8 cellular contexts compared by ENCODE assay signal in genomic region chr7:74480861-74481417, GRCh38. TPM values are rescaled to one million over a fixed set of nuclear protein-coding genes. Genes with fewer than 3 reads are reported as not detected.
DNase-seq lines count a peak whose midpoint lies in the region; ATAC-seq and TF ChIP-seq lines count a peak whose summit lies in the region.

No MANE protein-coding gene starts in this region.

- DNase-seq in HT-29 (ENCODE audit: low spot score), result peak; percentile 80
- DNase-seq in breast epithelium (ENCODE audit: low spot score in 2 of 2), result peak in 1 of 2 donors; percentile 70
- DNase-seq in left kidney (ENCODE audit: low read depth, low spot score), result peak; percentile 66
- peak in 1 of 2 donors; percentile 86 for DNase-seq in suprapubic skin (ENCODE audit: low spot score in 2 of 2)

- 22% methylated on average over 16 of the region's 16 CpGs for WGBS in suprapubic skin

- ATAC-seq in HG03097 (IDR thresholded peaks at IDR 0.05; ENCODE audit: low FRiP score, unreplicated experiment), result no peak
- ATAC-seq in HG03521 (IDR thresholded peaks at IDR 0.05; ENCODE audit: unreplicated experiment), result no peak
- ATAC-seq in GM19395 (IDR thresholded peaks at IDR 0.05; ENCODE audit: unreplicated experiment), result no peak
- no peak for ATAC-seq in GM18873 (IDR thresholded peaks at IDR 0.05; ENCODE audit: low FRiP score, unreplicated experiment)

- H3K4me3 ChIP-seq in breast epithelium (peak overlapping the region; percentile 45 to 66 (median 45)), suprapubic skin (peak overlapping the region; percentile 50)

- intact Hi-C loops in breast epithelium (cut with DNase I; ENCODE audit: low total_unique reads), result loop anchor here (5.0 kb wide), 1 partner anchor 176 kb away; the partner anchor contains the start of gene GTF2I

- H3K27me3 ChIP-seq in breast epithelium (no peaks in the 10 kb centered on the region), suprapubic skin (no peaks in the 10 kb centered on the region)

- no peak for TF ChIP-seq EP300 in suprapubic skin (IDR thresholded peaks at IDR 0.05)

- H3K36me3 ChIP-seq in breast epithelium (no peaks in the 10 kb centered on the region), suprapubic skin (no peaks in the 10 kb centered on the region)

- TF ChIP-seq CTCF in breast epithelium (IDR thresholded peaks at IDR 0.05), result no peak
- TF ChIP-seq CTCF in suprapubic skin (IDR thresholded peaks at IDR 0.05), result no peak

- peak overlapping the region; percentile 95 for H3K27ac ChIP-seq in breast epithelium
- peak overlapping the region; percentile 97 for H3K27ac ChIP-seq in suprapubic skin

- H3K4me1 ChIP-seq in breast epithelium (peaks cover 25 to 34% of the 10 kb centered on the region in 2 donors), suprapubic skin (peaks cover 81% of the 10 kb centered on the region)

- H3K9me3 ChIP-seq in breast epithelium (no peaks in the 10 kb centered on the region), suprapubic skin (no peaks in the 10 kb centered on the region)

- no peak for TF ChIP-seq POLR2A in breast epithelium (IDR thresholded peaks at IDR 0.05)
- TF ChIP-seq POLR2A in suprapubic skin (IDR thresholded peaks at IDR 0.05), result no peak

RNA-seq across cellular contexts. Expression of gene GTF2IRD1, which starts 27.2 kb away (rescaled TPM):
- total RNA-seq in HT-29 (2014; rRNA removed; shearing (Covaris generic)), result 34.6 and 41.5 TPM in 2 replicates
- total RNA-seq in breast epithelium (10 to 100 TPM; 11.0 to 18.7 (median 12.5) TPM), suprapubic skin (10 to 100 TPM; 23.1 to 41.2 (median 25.0) TPM)
